In genomic region chr1:241532173-241532553, GRCh38 we compare ENCODE assay signal across 8 cellular contexts. TPM values are rescaled to one million over a fixed set of nuclear protein-coding genes. Genes with fewer than 3 reads are reported as not detected.
DNase-seq lines count a peak whose midpoint lies in the region; ATAC-seq and TF ChIP-seq lines count a peak whose summit lies in the region.

KMO (plus strand) TSS chr1:241532378; CDS start chr1:241532445, 67 bp downstream.

- peak; percentile 24 for ATAC-seq in GM21381 (IDR thresholded peaks at IDR 0.05; ENCODE audit: unreplicated experiment)
- peak; percentile 47 for ATAC-seq in memory B cell (ENCODE audit: low read depth)
- ATAC-seq in aorta (ENCODE audit: low FRiP score): no peak

- in situ Hi-C loops in astrocyte of the cerebellum (cut with HindIII; ENCODE audit: low sequenced_read_pairs): loop anchor here (25.0 kb wide), 1 partner anchor 305 kb away; the partner anchor contains the start of gene EXO1

- peaks cover 11% of the 10 kb centered on the region for H3K36me3 Mint-ChIP-seq in memory B cell

- H3K27me3 Mint-ChIP-seq in memory B cell: no peaks in the 10 kb centered on the region

- no peaks in the 10 kb centered on the region for H3K27me3 ChIP-seq in HL-60 (ENCODE audit: insufficient read depth, poor library complexity, severe bottlenecking)
- no peaks in the 10 kb centered on the region for H3K27me3 ChIP-seq in aorta (ENCODE audit: control insufficient read depth in 1 of 2, insufficient read depth in 2 of 2, low read length in 1 of 2)

- WGBS in aorta, 2 donors: 15 to 22% methylated on average over 1 of the region's 1 CpG

- H3K4me3 ChIP-seq in HL-60 (replicated peaks; ENCODE audit: insufficient read depth, low read length) (peak within 1 kb of the TSS; percentile 40), astrocyte of the cerebellum (ENCODE audit: low read depth, low read length) (peak within 1 kb of the TSS; percentile 30), aorta (ENCODE audit: low read length in 2 of 2) (peak within 1 kb of the TSS; percentile 54 to 64)

- no peaks in the 10 kb centered on the region for H3K36me3 ChIP-seq in aorta (ENCODE audit: control insufficient read depth in 1 of 2, insufficient read depth in 2 of 2, low read length in 1 of 2)

- no peaks in the 10 kb centered on the region for H3K4me1 ChIP-seq in aorta (ENCODE audit: control insufficient read depth in 1 of 2, insufficient read depth in 2 of 2, low read length in 2 of 2)

- H3K27ac Mint-ChIP-seq in memory B cell: peak within 1 kb of the TSS; percentile 98

- no peaks in the 10 kb centered on the region for H3K9me3 ChIP-seq in aorta (ENCODE audit: control insufficient read depth, low read length)

- DNase-seq in EH (ENCODE audit: low read depth) (peak; percentile 13), HL-60 (ENCODE audit: low read depth in 1 of 2, low spot score in 1 of 2) (peak in 1 of 2 experiments; percentile 5), astrocyte of the cerebellum (ENCODE audit: low read depth) (no peak), memory B cell (ENCODE audit: low spot score in 2 of 2) (peak in 1 of 2 donors; percentile 42), aorta (no peak), posterior vena cava (ENCODE audit: low spot score) (no peak)
- DNase-seq in activated CD4-positive, alpha-beta T cell treated with anti-CD3 and anti-CD28 coated beads, Interleukin-2, amount 50 U/mL, for 48 hours: no peak

- H3K27ac ChIP-seq in HL-60 (replicated peaks) (peak within 1 kb of the TSS; percentile 76), aorta (ENCODE audit: low read depth in 1 of 2, low read length in 2 of 2) (no peak within 1 kb of the TSS)

- H3K4me3 Mint-ChIP-seq in memory B cell: peak within 1 kb of the TSS; percentile 98

- peaks cover 1% of the 10 kb centered on the region for H3K9me3 Mint-ChIP-seq in memory B cell

- intact Hi-C loops in aorta (cut with DNase I) (loop anchor here (10.0 kb wide), 2 partner anchors 303 to 313 kb away; partner anchors contain the start of gene EXO1 (in 1 of the 2)), posterior vena cava (cut with DNase I) (no loop called here)

- H3K4me1 Mint-ChIP-seq in memory B cell: peaks cover 29% of the 10 kb centered on the region

- no peak for TF ChIP-seq CTCF in HL-60 (IDR thresholded peaks at IDR 0.05; ENCODE audit: insufficient read depth, low read length)
- no peak for TF ChIP-seq CTCF in astrocyte of the cerebellum (IDR thresholded peaks at IDR 0.05; ENCODE audit: low read depth, low read length, missing control alignments)

RNA-seq across cellular contexts. Expression of gene KMO, which starts in this region (rescaled TPM):
- total RNA-seq in aorta (1 to 10 TPM; 2.1 to 2.5 TPM), posterior vena cava (1 to 10 TPM; 1.1 to 1.2 TPM)
- polyA plus RNA-seq in aorta: 1 to 10 TPM; 1.3 to 4.8 TPM

Comparison
In these comparisons a context has a peak if more than half of its experiments do, and no peak if none do; other contexts are left out.
1. intact Hi-C loops: an anchor here in aorta (10.0 kb wide); none called in posterior vena cava.